In the genomic region with DNA sequence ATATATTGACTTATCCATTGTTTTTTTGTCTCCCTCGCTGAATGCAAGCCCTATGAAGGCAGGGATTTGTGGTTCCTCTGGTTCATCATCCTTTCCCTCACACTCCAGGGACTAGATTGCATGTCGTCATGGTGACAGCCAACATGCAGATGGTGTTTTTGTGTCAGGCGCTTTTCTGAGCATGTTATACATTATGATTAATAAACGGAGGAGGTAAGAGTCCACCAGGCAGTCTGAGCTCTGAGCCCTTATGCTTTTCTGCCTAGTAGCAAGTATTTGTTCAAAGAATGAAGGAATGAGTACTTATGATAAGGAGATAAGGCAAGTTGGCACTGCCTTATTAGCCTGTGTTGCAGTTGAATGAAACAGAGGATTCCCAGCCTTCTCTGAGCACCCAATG, we compare ENCODE assay signal across 2 cellular contexts.
TF ChIP-seq lines count a peak whose summit lies in the region.

No MANE protein-coding gene starts in this region.

TF ChIP-seq in HepG2, 621 proteins besides CTCF, POLR2A, EP300 and RAD21 (continued from another document):
- peak; percentile 63 for TF ChIP-seq RBM22 (optimal IDR thresholded peaks at IDR 0.05; ENCODE audit: low read length)
- no peak for TF ChIP-seq ZNF263 (CRISPR knock-in tag; IDR thresholded peaks at IDR 0.05)
- no peak for TF ChIP-seq ZNF569 (CRISPR knock-in tag; IDR thresholded peaks at IDR 0.05; ENCODE audit: borderline replicate concordance)
TF ChIP-seq in HepG2: peak in this region for 2.

TF ChIP-seq in K562, 482 proteins besides CTCF, POLR2A, EP300 and RAD21 (continued from another document):
- TF ChIP-seq RFX1 (IDR thresholded peaks at IDR 0.05) (peak; percentile 37), KLF1 (tag; IDR thresholded peaks at IDR 0.05) (no peak), PCBP2 (IDR thresholded peaks at IDR 0.05; ENCODE audit: low read depth, low read length, poor library complexity, severe bottlenecking) (no peak), HSF4 (CRISPR knock-in tag; IDR thresholded peaks at IDR 0.05; ENCODE audit: borderline replicate concordance) (no peak), ZNF431 (CRISPR knock-in tag; IDR thresholded peaks at IDR 0.05) (no peak), FOXP1 (CRISPR knock-in tag; IDR thresholded peaks at IDR 0.05) (no peak), DPF2 (IDR thresholded peaks at IDR 0.05) (no peak)
TF ChIP-seq in K562: peak in this region for 1.
